In genomic region chr2:70270323-70270722, GRCh38 we compare ENCODE assay signal across 19 cellular contexts. TPM values are rescaled to one million over a fixed set of nuclear protein-coding genes. Genes with fewer than 3 reads are reported as not detected.
DNase-seq lines count a peak whose midpoint lies in the region; ATAC-seq, FAIRE-seq and TF ChIP-seq lines count a peak whose summit lies in the region.
"Had no signal": no experiment of that assay in that cellular context is flagged by ENCODE, and none has a peak within 500 bp of the region (broad histone marks: within the 10 kb centered on the region; RNA-seq: fewer than 3 reads in every experiment).

No MANE protein-coding gene starts in this region.

- H4K20me1 ChIP-seq in K562 (replicated peaks; ENCODE audit: control insufficient read depth, insufficient read depth, low read length) = no peaks in the 10 kb centered on the region

- DNase-seq in activated naive CD8-positive, alpha-beta T cell treated with anti-CD3 and anti-CD28 coated beads, Interleukin-2, amount 50 U/mL, for 24 hours = no peak
- DNase-seq in K562 (ENCODE audit: extremely low read depth in 1 of 4, low spot score in 3 of 4) (no peak), medulla oblongata (ENCODE audit: extremely low spot score) (no peak), NCI-H510A treated with DMSO at 0.1 percent for 48 hours (lab: John Stamatoyannopoulos, UW) (no peak)
- DNase-seq in stimulated activated effector memory CD8-positive, alpha-beta T cell treated with anti-CD3 and anti-CD28 coated beads, Interleukin-12 subunit alpha, Interleukin-12 subunit beta, amount 100 ng/mL, for 72 hours (ENCODE audit: low spot score in 2 of 2) = no peak
- DNase-seq in activated CD4-positive, alpha-beta T cell treated with anti-CD3 and anti-CD28 coated beads, Interleukin-2, amount 50 U/mL, for 48 hours = no peak
- DNase-seq: CD4-positive, CD25-positive, alpha-beta regulatory T cell; COR-L47; EL; GM23248; NCI-H1417 treated with DMSO at 0.1 percent for 48 hours; NCI-H1930; Right ventricle myocardium superior had no signal

- in situ Hi-C loops in K562 (cut with MboI) = no loop called here

- no peak overlapping the region for H3K4me2 ChIP-seq in K562 (ENCODE audit: insufficient read depth, low read length)

- no peaks in the 10 kb centered on the region for H3K9me3 ChIP-seq in K562 (replicated peaks; ENCODE audit: control insufficient read depth, insufficient read depth, low read depth, low read length)
- H3K9me3 ChIP-seq in liver (ENCODE audit: control insufficient read depth in 4 of 4, low read length in 3 of 4) = no peaks in the 10 kb centered on the region

- H3K9me1 ChIP-seq in K562 (ENCODE audit: control insufficient read depth, insufficient read depth, low read length) = no peaks in the 10 kb centered on the region

- H3K9me3 Mint-ChIP-seq in activated naive CD8-positive, alpha-beta T cell (ENCODE audit: low read depth) = no peaks in the 10 kb centered on the region
- H3K9me3 Mint-ChIP-seq in activated naive CD8-positive, alpha-beta T cell treated with anti-CD3 and anti-CD28 coated beads, Interleukin-2, amount 50 U/mL, for 24 hours = no peaks in the 10 kb centered on the region
- no peaks in the 10 kb centered on the region for H3K9me3 Mint-ChIP-seq in stimulated activated effector memory CD8-positive, alpha-beta T cell treated with anti-CD3 and anti-CD28 coated beads, Interleukin-12 subunit alpha, Interleukin-12 subunit beta, amount 100 ng/mL, for 72 hours
- H3K9me3 Mint-ChIP-seq: CD4-positive, CD25-positive, alpha-beta regulatory T cell had no signal

- no peak for TF ChIP-seq EP300 in K562 (IDR thresholded peaks at IDR 0.05; ENCODE audit: low read length)

- H3K9ac ChIP-seq in K562 (ENCODE audit: insufficient read depth in 1 of 2, low read depth in 2 of 2, low read length in 2 of 2) (no peak overlapping the region), liver (ENCODE audit: low read depth in 1 of 2, low read length in 2 of 2) (peak overlapping the region in 1 of 2 donors; percentile 83)
- H3K9ac ChIP-seq: GM23248 had no signal

- CTCF ChIA-PET in K562 (lab: Yijun Ruan, JAX; ENCODE audit: low intra/inter-chr PET ratio) = no interaction called here

- no peaks in the 10 kb centered on the region for H3K79me2 ChIP-seq in K562 (ENCODE audit: control insufficient read depth, insufficient read depth, low read length)

- H3K27me3 Mint-ChIP-seq in activated naive CD8-positive, alpha-beta T cell = no peaks in the 10 kb centered on the region
- no peaks in the 10 kb centered on the region for H3K27me3 Mint-ChIP-seq in activated naive CD8-positive, alpha-beta T cell treated with anti-CD3 and anti-CD28 coated beads, Interleukin-2, amount 50 U/mL, for 24 hours
- H3K27me3 Mint-ChIP-seq: B cell; CD4-positive, CD25-positive, alpha-beta regulatory T cell had no signal

- peaks cover 12% of the 10 kb centered on the region for H3K4me1 Mint-ChIP-seq in activated naive CD8-positive, alpha-beta T cell (ENCODE audit: low read depth)
- no peaks in the 10 kb centered on the region for H3K4me1 Mint-ChIP-seq in activated naive CD8-positive, alpha-beta T cell treated with anti-CD3 and anti-CD28 coated beads, Interleukin-2, amount 50 U/mL, for 24 hours
- peaks cover 6% of the 10 kb centered on the region for H3K4me1 Mint-ChIP-seq in stimulated activated effector memory CD8-positive, alpha-beta T cell treated with anti-CD3 and anti-CD28 coated beads, Interleukin-12 subunit alpha, Interleukin-12 subunit beta, amount 100 ng/mL, for 72 hours
- H3K4me1 Mint-ChIP-seq: B cell had no signal

- no TSS peak for BruUV-seq in K562 (replicated peaks; lab: Mats Ljungman, UMichigan)

- H2AFZ ChIP-seq in K562 (ENCODE audit: low read depth, low read length) = no peak overlapping the region
- H2AFZ ChIP-seq: GM23248 had no signal

- peaks cover 17% of the 10 kb centered on the region for H3K36me3 Mint-ChIP-seq in activated naive CD8-positive, alpha-beta T cell
- H3K36me3 Mint-ChIP-seq in activated naive CD8-positive, alpha-beta T cell treated with anti-CD3 and anti-CD28 coated beads, Interleukin-2, amount 50 U/mL, for 24 hours (ENCODE audit: low read depth) = peaks cover 28% of the 10 kb centered on the region
- H3K36me3 Mint-ChIP-seq in stimulated activated effector memory CD8-positive, alpha-beta T cell treated with anti-CD3 and anti-CD28 coated beads, Interleukin-12 subunit alpha, Interleukin-12 subunit beta, amount 100 ng/mL, for 72 hours = peaks cover 21% of the 10 kb centered on the region

- no peak for FAIRE-seq in K562 (lab: Jason Lieb, UNC)
- FAIRE-seq: GM12878, RCC 7860 had no signal

- H3K4me3 ChIP-seq in K562 (no peak overlapping the region), liver (ENCODE audit: low read depth in 1 of 3, low read length in 3 of 3) (peak overlapping the region in 2 of 3 donors; percentile 26 to 34)
- H3K4me3 ChIP-seq: GM12878, GM23248 had no signal

- 47% methylated on average over 3 of the region's 3 CpGs for WGBS in K562 (ENCODE audit: insufficient coverage, low coverage, missing lambda C conversion rate)
- WGBS in liver = 44% methylated on average over 3 of the region's 3 CpGs

- TF ChIP-seq RAD21 in K562 (CRISPR knock-in tag; conservative IDR thresholded peaks at IDR 0.05 in 1 of 2, IDR thresholded peaks at IDR 0.05 in 1 of 2) = no peak
- TF ChIP-seq RAD21 in liver (IDR thresholded peaks at IDR 0.05) = no peak

- H3K36me3 ChIP-seq in K562 (ENCODE audit: control insufficient read depth, insufficient read depth, low read length) (peaks cover 13% of the 10 kb centered on the region; the same call in 2 of the 3 replicates), liver (ENCODE audit: control insufficient read depth in 4 of 4, insufficient read depth in 3 of 4, low read depth in 1 of 4, low read length in 3 of 4) (peaks cover 0 to 12% (median 8%) of the 10 kb centered on the region in 4 donors)

- no peak for TF ChIP-seq POLR2A in K562 (conservative IDR thresholded peaks at IDR 0.05)

- ATAC-seq in activated naive CD8-positive, alpha-beta T cell treated with anti-CD3 and anti-CD28 coated beads, Interleukin-2, amount 50 U/mL, for 24 hours = no peak
- ATAC-seq in K562 = no peak
- no peak for ATAC-seq in stimulated activated effector memory CD8-positive, alpha-beta T cell treated with anti-CD3 and anti-CD28 coated beads, Interleukin-12 subunit alpha, Interleukin-12 subunit beta, amount 100 ng/mL, for 72 hours
- ATAC-seq: GM12878, HCT116 had no signal

- POLR2A ChIA-PET in K562 (lab: Yijun Ruan, JAX) = interaction anchor here (1.0 to 1.7 kb wide), 6 partner anchors 8 to 23 kb away, joined by 3 to 7 read pairs (median 4); partner anchors contain the start of gene SNRPG

- intact Hi-C loops in K562 (cut with micrococcal nuclease) = no loop called here

- H3K27ac ChIP-seq in K562 (ENCODE audit: extremely low read depth, low read depth, low read length) (no peak overlapping the region), liver (ENCODE audit: low read depth in 1 of 2, low read length in 2 of 2) (peak overlapping the region; percentile 79 to 92)
- H3K27ac ChIP-seq: GM23248 had no signal

- no peak overlapping the region for H3K4me3 Mint-ChIP-seq in activated naive CD8-positive, alpha-beta T cell
- H3K4me3 Mint-ChIP-seq in activated naive CD8-positive, alpha-beta T cell treated with anti-CD3 and anti-CD28 coated beads, Interleukin-2, amount 50 U/mL, for 24 hours = no peak overlapping the region
- H3K4me3 Mint-ChIP-seq in stimulated activated effector memory CD8-positive, alpha-beta T cell treated with anti-CD3 and anti-CD28 coated beads, Interleukin-12 subunit alpha, Interleukin-12 subunit beta, amount 100 ng/mL, for 72 hours = no peak overlapping the region
- H3K4me3 Mint-ChIP-seq: B cell; CD4-positive, CD25-positive, alpha-beta regulatory T cell had no signal

- TF ChIP-seq CTCF in K562 (IDR thresholded peaks at IDR 0.05 in 2 of 3, conservative IDR thresholded peaks at IDR 0.05 in 1 of 3; ENCODE audit: insufficient read depth in 2 of 3, low read depth in 1 of 3, low read length in 3 of 3) (no peak), liver (IDR thresholded peaks at IDR 0.05; ENCODE audit: low read depth, low read length, missing input control) (no peak)

- H3K27me3 ChIP-seq in K562 (ENCODE audit: control insufficient read depth in 2 of 2, insufficient read depth in 2 of 2, low read length in 2 of 2) (no peaks in the 10 kb centered on the region), liver (ENCODE audit: control insufficient read depth in 4 of 4, insufficient read depth in 4 of 4, low read length in 3 of 4) (no peaks in the 10 kb centered on the region)

- no peaks in the 10 kb centered on the region for H3K4me1 ChIP-seq in K562 (replicated peaks in 1 of 2; ENCODE audit: control insufficient read depth in 2 of 2, insufficient read depth in 2 of 2, low read length in 2 of 2)
- H3K4me1 ChIP-seq in liver (ENCODE audit: control insufficient read depth in 4 of 4, insufficient read depth in 4 of 4, low read length in 3 of 4) = peaks cover 5 to 21% (median 8%) of the 10 kb centered on the region in 4 donors

- H3K27ac Mint-ChIP-seq in activated naive CD8-positive, alpha-beta T cell = peak overlapping the region; percentile 5
- H3K27ac Mint-ChIP-seq in activated naive CD8-positive, alpha-beta T cell treated with anti-CD3 and anti-CD28 coated beads, Interleukin-2, amount 50 U/mL, for 24 hours = no peak overlapping the region
- H3K27ac Mint-ChIP-seq in stimulated activated effector memory CD8-positive, alpha-beta T cell treated with anti-CD3 and anti-CD28 coated beads, Interleukin-12 subunit alpha, Interleukin-12 subunit beta, amount 100 ng/mL, for 72 hours = peak overlapping the region; percentile 54
- H3K27ac Mint-ChIP-seq: B cell had no signal

RNA-seq across cellular contexts. Expression of gene PCYOX1, which starts 12.4 kb away (rescaled TPM):
- 20.6 and 25.7 TPM in 2 replicates for total RNA-seq in K562 (2011; cell fraction: chromatin; rRNA removed; ENCODE audit: low replicate concordance)
- 8.5 and 11.1 TPM in 2 replicates for total RNA-seq in K562 (2011; cell fraction: nucleolus; rRNA removed)
- total RNA-seq in K562 (2011; cell fraction: nucleoplasm; rRNA removed) = 18.4 and 20.1 TPM in 2 replicates
- total RNA-seq in K562 (2014; rRNA removed) = 6.8 and 7.7 TPM in 2 replicates
- total RNA-seq in K562 (2014; rRNA removed; fragmentation: Illumina TruSeq; extraction: Trizol) = 9.9 and 11.3 TPM in 2 replicates
- total RNA-seq in K562 (2015; rRNA removed; fragmentation: Illumina TruSeq; extraction: Trizol) = 12.3 and 13.4 TPM in 2 replicates
- total RNA-seq in K562 (2021) = 14.0 and 16.0 TPM in 2 replicates
- 9.6 and 18.3 TPM in 2 replicates for polyA plus RNA-seq in K562 (2011; rRNA removed)
- polyA plus RNA-seq in K562 (2011; cell fraction: cytosol; rRNA removed) = 3.6 and 5.1 TPM in 2 replicates
- 1.8 and 3.1 TPM in 2 replicates for polyA plus RNA-seq in K562 (2011; cell fraction: nucleus; rRNA removed)
- 10.0 and 16.1 TPM in 2 replicates for polyA plus RNA-seq in K562 (2012)
- polyA plus RNA-seq in K562 (2014; fragmentation: Illumina TruSeq; extraction: Trizol) = 10.7 and 13.6 TPM in 2 replicates
- polyA plus RNA-seq in K562 (2014; fragmentation: Nextera tagmentation; extraction: Ambion mirVana) = 1 to 10 TPM; 4.3 to 7.4 TPM
- 6.9 and 7.7 TPM in 2 replicates for polyA plus RNA-seq in K562 (2014; rRNA removed)
- polyA minus RNA-seq in K562 (2011; rRNA and poly(A)+ RNA removed) = 20.8 and 29.8 TPM in 2 replicates
- polyA minus RNA-seq in K562 (2011; cell fraction: cytosol; rRNA and poly(A)+ RNA removed) = 4.2 and 7.3 TPM in 2 replicates
- polyA minus RNA-seq in K562 (2011; cell fraction: nucleus; rRNA and poly(A)+ RNA removed) = 0.54 and 2.0 TPM in 2 replicates
- total RNA-seq in liver = 10 to 100 TPM; 38.4 to 85.2 TPM
- 10 to 100 TPM; 25.6 to 51.9 TPM for polyA plus RNA-seq in liver

RNA-seq across cellular contexts. Expression of gene TIA1, which starts 21.9 kb away (rescaled TPM):
- total RNA-seq in K562 (2011; cell fraction: chromatin; rRNA removed; ENCODE audit: low replicate concordance) = 172 and 407 TPM in 2 replicates
- 91.9 and 117 TPM in 2 replicates for total RNA-seq in K562 (2011; cell fraction: nucleolus; rRNA removed)
- total RNA-seq in K562 (2011; cell fraction: nucleoplasm; rRNA removed) = 142 and 174 TPM in 2 replicates
- 84.8 and 94.4 TPM in 2 replicates for total RNA-seq in K562 (2014; rRNA removed)
- 89.8 and 94.2 TPM in 2 replicates for total RNA-seq in K562 (2014; rRNA removed; fragmentation: Illumina TruSeq; extraction: Trizol)
- 72.0 and 79.6 TPM in 2 replicates for total RNA-seq in K562 (2015; rRNA removed; fragmentation: Illumina TruSeq; extraction: Trizol)
- 103 and 106 TPM in 2 replicates for total RNA-seq in K562 (2021)
- polyA plus RNA-seq in K562 (2011; rRNA removed) = 101 and 129 TPM in 2 replicates
- polyA plus RNA-seq in K562 (2011; cell fraction: cytosol; rRNA removed) = 24.3 and 33.4 TPM in 2 replicates
- 251 and 340 TPM in 2 replicates for polyA plus RNA-seq in K562 (2011; cell fraction: nucleus; rRNA removed)
- 47.5 and 55.4 TPM in 2 replicates for polyA plus RNA-seq in K562 (2012)
- 51.2 and 56.2 TPM in 2 replicates for polyA plus RNA-seq in K562 (2014; fragmentation: Illumina TruSeq; extraction: Trizol)
- polyA plus RNA-seq in K562 (2014; fragmentation: Nextera tagmentation; extraction: Ambion mirVana) = 10 to 100 TPM; 25.3 to 32.3 TPM
- 77.1 and 79.4 TPM in 2 replicates for polyA plus RNA-seq in K562 (2014; rRNA removed)
- 172 and 215 TPM in 2 replicates for polyA minus RNA-seq in K562 (2011; rRNA and poly(A)+ RNA removed)
- polyA minus RNA-seq in K562 (2011; cell fraction: cytosol; rRNA and poly(A)+ RNA removed) = 50.4 and 58.5 TPM in 2 replicates
- polyA minus RNA-seq in K562 (2011; cell fraction: nucleus; rRNA and poly(A)+ RNA removed) = 130 and 131 TPM in 2 replicates
- 10 to 100 TPM; 55.1 to 56.2 TPM for total RNA-seq in liver
- 10 to 100 TPM; 10.2 to 38.0 TPM for polyA plus RNA-seq in liver

RNA-seq across cellular contexts. Expression of gene SNRPG, which starts 23.2 kb away (rescaled TPM):
- 55.7 and 133 TPM in 2 replicates for total RNA-seq in K562 (2011; cell fraction: chromatin; rRNA removed; ENCODE audit: low replicate concordance)
- total RNA-seq in K562 (2011; cell fraction: nucleolus; rRNA removed) = 39.9 and 44.1 TPM in 2 replicates
- 111 and 126 TPM in 2 replicates for total RNA-seq in K562 (2011; cell fraction: nucleoplasm; rRNA removed)
- total RNA-seq in K562 (2014; rRNA removed) (594 and 1,182 TPM in 2 replicates), K562 (2014; rRNA removed; fragmentation: Illumina TruSeq; extraction: Trizol) (745 and 807 TPM in 2 replicates), K562 (2015; rRNA removed; fragmentation: Illumina TruSeq; extraction: Trizol) (603 and 612 TPM in 2 replicates), K562 (2021) (649 and 750 TPM in 2 replicates), liver (100 to 1,000 TPM in 1 of 2 donors, 10 to 100 TPM in 1; 50.5 to 100 TPM)
- polyA plus RNA-seq in K562 (2011; rRNA removed) (253 and 674 TPM in 2 replicates), K562 (2014; fragmentation: Illumina TruSeq; extraction: Trizol) (808 and 1,147 TPM in 2 replicates), K562 (2014; fragmentation: Nextera tagmentation; extraction: Ambion mirVana) (1,000 to 10,000 TPM; 2,312 to 2,611 TPM), K562 (2014; rRNA removed) (1,784 and 2,061 TPM in 2 replicates), liver (100 to 1,000 TPM in 1 of 2 donors, 10 to 100 TPM in 1; 45.5 to 213 TPM)
- polyA plus RNA-seq in K562 (2011; cell fraction: cytosol; rRNA removed) = 80.9 and 210 TPM in 2 replicates
- 103 and 122 TPM in 2 replicates for polyA plus RNA-seq in K562 (2011; cell fraction: nucleus; rRNA removed)
- 215 and 904 TPM in 2 replicates for polyA plus RNA-seq in K562 (2012)
- 120 and 184 TPM in 2 replicates for polyA minus RNA-seq in K562 (2011; rRNA and poly(A)+ RNA removed)
- 31.0 and 79.3 TPM in 2 replicates for polyA minus RNA-seq in K562 (2011; cell fraction: cytosol; rRNA and poly(A)+ RNA removed)
- polyA minus RNA-seq in K562 (2011; cell fraction: nucleus; rRNA and poly(A)+ RNA removed) = 21.9 and 24.0 TPM in 2 replicates

RNA-seq across cellular contexts. Expression of gene FAM136A, which starts 31.5 kb away (rescaled TPM):
- total RNA-seq in K562 (2011; cell fraction: chromatin; rRNA removed; ENCODE audit: low replicate concordance) = 28.9 and 31.0 TPM in 2 replicates
- total RNA-seq in K562 (2011; cell fraction: nucleolus; rRNA removed) = 28.7 and 29.2 TPM in 2 replicates
- 34.3 and 53.8 TPM in 2 replicates for total RNA-seq in K562 (2011; cell fraction: nucleoplasm; rRNA removed)
- total RNA-seq in K562 (2014; rRNA removed) = 80.0 and 89.0 TPM in 2 replicates
- total RNA-seq in K562 (2014; rRNA removed; fragmentation: Illumina TruSeq; extraction: Trizol) = 94.8 and 101 TPM in 2 replicates
- total RNA-seq in K562 (2015; rRNA removed; fragmentation: Illumina TruSeq; extraction: Trizol) = 95.7 and 99.2 TPM in 2 replicates
- total RNA-seq in K562 (2021) = 88.3 and 92.9 TPM in 2 replicates
- 63.7 and 104 TPM in 2 replicates for polyA plus RNA-seq in K562 (2011; rRNA removed)
- polyA plus RNA-seq in K562 (2011; cell fraction: cytosol; rRNA removed) = 38.9 and 49.3 TPM in 2 replicates
- 53.0 and 82.5 TPM in 2 replicates for polyA plus RNA-seq in K562 (2011; cell fraction: nucleus; rRNA removed)
- 64.0 and 97.8 TPM in 2 replicates for polyA plus RNA-seq in K562 (2012)
- polyA plus RNA-seq in K562 (2014; fragmentation: Illumina TruSeq; extraction: Trizol) = 118 and 129 TPM in 2 replicates
- polyA plus RNA-seq in K562 (2014; fragmentation: Nextera tagmentation; extraction: Ambion mirVana) = 100 to 1,000 TPM; 125 to 151 TPM
- polyA plus RNA-seq in K562 (2014; rRNA removed) = 106 and 108 TPM in 2 replicates
- 33.3 and 37.8 TPM in 2 replicates for polyA minus RNA-seq in K562 (2011; rRNA and poly(A)+ RNA removed)
- 17.9 and 33.9 TPM in 2 replicates for polyA minus RNA-seq in K562 (2011; cell fraction: cytosol; rRNA and poly(A)+ RNA removed)
- 13.4 and 15.8 TPM in 2 replicates for polyA minus RNA-seq in K562 (2011; cell fraction: nucleus; rRNA and poly(A)+ RNA removed)
- total RNA-seq in liver = 10 to 100 TPM; 22.5 to 26.0 TPM
- polyA plus RNA-seq in liver = 10 to 100 TPM; 20.9 to 35.8 TPM
